21 cellular contexts compared by ENCODE assay signal in the genomic region with DNA sequence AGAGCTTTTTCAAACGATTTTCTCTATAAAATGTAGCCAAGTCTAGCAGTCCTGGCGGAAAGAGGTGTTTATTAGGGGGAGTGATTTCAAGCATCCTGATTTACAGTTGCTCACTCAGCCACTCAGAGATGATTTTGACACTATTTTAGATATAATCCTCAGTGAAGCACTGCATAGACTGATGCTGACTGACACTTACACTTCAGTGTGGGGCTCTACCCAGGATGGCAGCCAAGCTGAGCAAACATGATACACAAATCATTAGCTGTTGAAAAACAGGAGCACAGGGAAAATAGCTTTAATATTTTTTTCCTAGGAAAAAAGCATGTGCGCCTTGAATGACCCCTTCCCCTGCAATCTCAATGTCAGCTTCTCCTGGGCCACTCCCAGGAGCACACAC. TPM values are rescaled to one million over a fixed set of nuclear protein-coding genes. Genes with fewer than 3 reads are reported as not detected.
DNase-seq lines count a peak whose midpoint lies in the region; ATAC-seq and TF ChIP-seq lines count a peak whose summit lies in the region.
"Had no signal": no experiment of that assay in that cellular context is flagged by ENCODE, and none has a peak within 500 bp of the region (broad histone marks: within the 10 kb centered on the region; RNA-seq: fewer than 3 reads in every experiment).

No MANE protein-coding gene starts in this region.

- CTCF ChIA-PET in activated CD4-positive, alpha-beta T cell treated with anti-CD3 and anti-CD28 coated beads, Interleukin-2, amount 10 ng/mL, durations not matched to agents 7 days and 5 days (lab: Charles Lee) = interaction anchor here (0.6 to 1.4 kb wide), 2 partner anchors 68 to 91 kb away, joined by 3 to 4 read pairs; no protein-coding TSS in a partner anchor

- peak overlapping the region; percentile 79 for H3K27ac Mint-ChIP-seq in activated CD4-positive, alpha-beta T cell treated with anti-CD3 and anti-CD28 coated beads, Interleukin-2, amount 10 ng/mL, durations not matched to agents 7 days and 5 days
- peak overlapping the region; percentile 74 for H3K27ac Mint-ChIP-seq in central memory CD8-positive, alpha-beta T cell (ENCODE audit: low read depth)
- H3K27ac Mint-ChIP-seq: activated T-cell treated with anti-CD3 and anti-CD28 coated beads, Interleukin-2, amount 50 U/mL, for 72 hours had no signal

- peak overlapping the region; percentile 48 for H3K4me3 Mint-ChIP-seq in activated CD4-positive, alpha-beta T cell treated with anti-CD3 and anti-CD28 coated beads, Interleukin-2, amount 10 ng/mL, durations not matched to agents 7 days and 5 days
- H3K4me3 Mint-ChIP-seq in central memory CD8-positive, alpha-beta T cell = peak overlapping the region; percentile 51
- H3K4me3 Mint-ChIP-seq in activated T-cell treated with anti-CD3 and anti-CD28 coated beads, Interleukin-2, amount 50 U/mL, for 4 hours = no peak overlapping the region
- H3K4me3 Mint-ChIP-seq: neural crest cell had no signal

- H3K36me3 ChIP-seq in prostate gland (no peaks in the 10 kb centered on the region), left lung (peaks cover 0 to 12% of the 10 kb centered on the region in 2 donors)
- H3K36me3 ChIP-seq: adrenal gland had no signal

- H3K4me1 Mint-ChIP-seq in activated CD4-positive, alpha-beta T cell treated with anti-CD3 and anti-CD28 coated beads, Interleukin-2, amount 10 ng/mL, durations not matched to agents 7 days and 5 days = peaks cover 62% of the 10 kb centered on the region
- H3K4me1 Mint-ChIP-seq in central memory CD8-positive, alpha-beta T cell = peaks cover 38% of the 10 kb centered on the region
- peaks cover 44% of the 10 kb centered on the region for H3K4me1 Mint-ChIP-seq in activated T-cell treated with anti-CD3 and anti-CD28 coated beads, Interleukin-2, amount 50 U/mL, for 4 hours (ENCODE audit: low read depth)

- WGBS in prostate gland = 27% methylated on average over 3 of the region's 3 CpGs

- peak overlapping the region; percentile 15 for H3K4me3 ChIP-seq in Jurkat, Clone E6-1 (ENCODE audit: low read length)
- H3K4me3 ChIP-seq in prostate gland (no peak overlapping the region), left lung (no peak overlapping the region)
- H3K4me3 ChIP-seq: adrenal gland, stomach had no signal

- H3K27me3 Mint-ChIP-seq in activated CD4-positive, alpha-beta T cell treated with anti-CD3 and anti-CD28 coated beads, Interleukin-2, amount 10 ng/mL, durations not matched to agents 7 days and 5 days = no peaks in the 10 kb centered on the region
- H3K27me3 Mint-ChIP-seq in central memory CD8-positive, alpha-beta T cell = no peaks in the 10 kb centered on the region
- no peaks in the 10 kb centered on the region for H3K27me3 Mint-ChIP-seq in activated T-cell treated with anti-CD3 and anti-CD28 coated beads, Interleukin-2, amount 50 U/mL, for 4 hours (ENCODE audit: low read depth)

- DNase-seq in activated CD4-positive, alpha-beta T cell treated with anti-CD3 and anti-CD28 coated beads, Interleukin-2, amount 10 ng/mL, durations not matched to agents 7 days and 5 days = no peak
- no peak for DNase-seq in activated CD4-positive, alpha-beta T cell treated with anti-CD3 and anti-CD28 coated beads, Interleukin-2, amount 50 U/mL, for 48 hours
- no peak for DNase-seq in Jurkat, Clone E6-1 (ENCODE audit: low read depth, low spot score)
- no peak for DNase-seq in central memory CD8-positive, alpha-beta T cell (ENCODE audit: low spot score in 2 of 2)
- no peak for DNase-seq in prostate gland (ENCODE audit: low spot score)
- DNase-seq in left lung = no peak
- no peak for DNase-seq in left cardiac atrium
- no peak for DNase-seq in activated T-cell treated with anti-CD3 and anti-CD28 coated beads, Interleukin-2, amount 50 U/mL, for 4 hours
- DNase-seq: ACHN; adrenal gland; DMS79; foreskin fibroblast; hippocampal formation; IMR-90; mesenchymal stem cell; NCI-H2029; NCI-H446 treated with DMSO at 0.1 percent for 48 hours; stimulated activated CD4-positive, alpha-beta T cell treated with anti-CD3 and anti-CD28 coated beads, Interleukin-4, amount 100 ng/mL, for 1 hour; stomach had no signal

- H3K27ac ChIP-seq in prostate gland (peak overlapping the region; percentile 2 to 36), left lung (no peak overlapping the region)
- H3K27ac ChIP-seq: adrenal gland, stomach had no signal

- no peak for TF ChIP-seq POLR2A in prostate gland (IDR thresholded peaks at IDR 0.05)

- H3K27me3 ChIP-seq in prostate gland (replicated peaks; ENCODE audit: insufficient read depth) (no peaks in the 10 kb centered on the region), left lung (no peaks in the 10 kb centered on the region)
- H3K27me3 ChIP-seq: adrenal gland, stomach had no signal

- H3K36me3 Mint-ChIP-seq in activated CD4-positive, alpha-beta T cell treated with anti-CD3 and anti-CD28 coated beads, Interleukin-2, amount 10 ng/mL, durations not matched to agents 7 days and 5 days (ENCODE audit: low read depth) = peaks cover 41% of the 10 kb centered on the region
- peaks cover 13% of the 10 kb centered on the region for H3K36me3 Mint-ChIP-seq in central memory CD8-positive, alpha-beta T cell (ENCODE audit: insufficient read depth)
- peaks cover 2% of the 10 kb centered on the region for H3K36me3 Mint-ChIP-seq in activated T-cell treated with anti-CD3 and anti-CD28 coated beads, Interleukin-2, amount 50 U/mL, for 4 hours (ENCODE audit: insufficient read depth)

- POLR2A ChIA-PET in activated CD4-positive, alpha-beta T cell treated with anti-CD3 and anti-CD28 coated beads, Interleukin-2, amount 10 ng/mL, durations not matched to agents 7 days and 5 days (lab: Charles Lee) = no interaction called here

- intact Hi-C loops in prostate gland (cut with DNase I) = no loop called here
- intact Hi-C loops in left lung (cut with DNase I) = loop anchor here in 1 of 2 donors (10.0 kb wide), 2 partner anchors 79 to 81 kb away; partner anchors contain the start of gene LPAR6
- intact Hi-C loops in left cardiac atrium (cut with DNase I) = no loop called here

- TF ChIP-seq CTCF in prostate gland (IDR thresholded peaks at IDR 0.05) (no peak), left lung (IDR thresholded peaks at IDR 0.05) (no peak)

- H3K9me3 Mint-ChIP-seq in activated CD4-positive, alpha-beta T cell treated with anti-CD3 and anti-CD28 coated beads, Interleukin-2, amount 10 ng/mL, durations not matched to agents 7 days and 5 days = no peaks in the 10 kb centered on the region
- H3K9me3 Mint-ChIP-seq in central memory CD8-positive, alpha-beta T cell = no peaks in the 10 kb centered on the region
- H3K9me3 Mint-ChIP-seq in activated T-cell treated with anti-CD3 and anti-CD28 coated beads, Interleukin-2, amount 50 U/mL, for 4 hours = no peaks in the 10 kb centered on the region
- H3K9me3 Mint-ChIP-seq: activated T-cell treated with anti-CD3 and anti-CD28 coated beads, Interleukin-2, amount 50 U/mL, for 72 hours; neural crest cell had no signal

- H3K9me3 ChIP-seq in prostate gland (no peaks in the 10 kb centered on the region), left lung (no peaks in the 10 kb centered on the region)
- H3K9me3 ChIP-seq: adrenal gland, stomach had no signal

- H3K4me1 ChIP-seq in prostate gland (replicated peaks) (no peaks in the 10 kb centered on the region), left lung (peaks cover 20 to 64% of the 10 kb centered on the region in 2 donors)

- no peak for ATAC-seq in central memory CD8-positive, alpha-beta T cell (replicated peaks; ENCODE audit: extremely low read depth, poor library complexity, severe bottlenecking)
- ATAC-seq in left lung (no peak), left cardiac atrium (no peak)
- ATAC-seq in activated T-cell treated with anti-CD3 and anti-CD28 coated beads, Interleukin-2, amount 50 U/mL, for 4 hours = no peak

RNA-seq across cellular contexts. Expression of gene RCBTB2, which starts 36.6 kb away (rescaled TPM):
- total RNA-seq in activated CD4-positive, alpha-beta T cell treated with anti-CD3 and anti-CD28 coated beads, Interleukin-2, amount 10 ng/mL, durations not matched to agents 7 days and 5 days = 10 to 100 TPM; 22.5 to 24.5 TPM
- polyA plus RNA-seq in Jurkat, Clone E6-1 (2012; ENCODE audit: insufficient read depth, insufficient read length) = 170 TPM
- total RNA-seq in prostate gland (10 to 100 TPM; 11.6 to 26.2 TPM), left lung (10 to 100 TPM; 17.1 to 17.2 TPM), left cardiac atrium (10 to 100 TPM in 1 of 2 donors, 1 to 10 TPM in 1; 9.7 to 13.9 TPM)
- total RNA-seq in activated T-cell treated with anti-CD3 and anti-CD28 coated beads, Interleukin-2, amount 50 U/mL, for 4 hours = 1 to 10 TPM; 1.3 to 1.5 (median 1.4) TPM

Comparison
In these comparisons a context has a peak if more than half of its experiments do, and no peak if none do; other contexts are left out.
1. H3K27ac ChIP-seq: peak in prostate gland (2 of 2); none in left lung (0 of 2).
2. RNA of gene RCBTB2, which starts 36.6 kb away (total RNA-seq): 11.6 to 26.2 TPM in prostate gland, 22.5 to 24.5 TPM in activated CD4-positive, alpha-beta T cell treated with anti-CD3 and anti-CD28 coated beads, Interleukin-2, amount 10 ng/mL, durations not matched to agents 7 days and 5 days, 17.1 to 17.2 TPM in left lung and 9.7 to 13.9 TPM in left cardiac atrium; 1.3 to 1.5 TPM in activated T-cell treated with anti-CD3 and anti-CD28 coated beads, Interleukin-2, amount 50 U/mL, for 4 hours; every median in the first group is over 4 times any median in the second.